ENCODE assay signal across 1 cellular context in the genomic region with DNA sequence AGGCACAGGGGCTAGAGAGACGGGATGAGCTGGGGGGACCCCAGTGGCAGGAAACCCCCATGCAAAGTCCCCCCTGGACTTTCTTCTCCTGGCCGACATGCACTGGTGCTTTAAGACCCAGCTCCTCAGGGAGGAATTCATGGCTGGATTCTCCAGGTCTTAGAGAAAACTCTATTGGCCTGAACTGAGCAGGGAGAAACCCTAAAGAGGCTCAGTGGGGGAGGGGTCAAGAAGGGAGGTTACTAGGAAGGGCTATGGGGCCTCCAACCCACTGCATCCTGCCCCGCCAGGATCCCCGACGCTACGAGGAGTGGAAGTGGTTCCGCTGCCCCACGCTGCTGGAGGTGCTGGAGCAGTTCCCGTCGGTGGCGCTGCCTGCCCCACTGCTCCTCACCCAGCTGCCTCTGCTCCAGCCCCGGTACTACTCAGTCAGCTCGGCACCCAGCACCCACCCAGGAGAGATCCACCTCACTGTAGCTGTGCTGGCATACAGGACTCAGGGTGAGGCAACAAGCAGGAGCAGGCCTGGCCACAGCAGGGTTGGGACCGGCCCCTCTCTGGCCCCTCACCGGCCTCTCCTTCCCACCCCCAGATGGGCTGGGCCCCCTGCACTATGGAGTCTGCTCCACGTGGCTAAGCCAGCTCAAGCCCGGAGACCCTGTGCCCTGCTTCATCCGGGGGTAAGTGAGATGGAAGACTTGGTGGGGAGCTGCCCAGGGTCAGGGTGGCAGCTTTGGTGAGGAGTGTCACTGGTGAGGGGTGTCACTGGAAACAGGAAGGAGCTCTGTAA.
TF ChIP-seq lines count a peak whose summit lies in the region.

No MANE protein-coding gene starts in this region.

TF ChIP-seq in K562, 482 proteins besides CTCF, POLR2A, EP300 and RAD21 (continued from another document and continues in another):
- TF ChIP-seq, protein P1, sequence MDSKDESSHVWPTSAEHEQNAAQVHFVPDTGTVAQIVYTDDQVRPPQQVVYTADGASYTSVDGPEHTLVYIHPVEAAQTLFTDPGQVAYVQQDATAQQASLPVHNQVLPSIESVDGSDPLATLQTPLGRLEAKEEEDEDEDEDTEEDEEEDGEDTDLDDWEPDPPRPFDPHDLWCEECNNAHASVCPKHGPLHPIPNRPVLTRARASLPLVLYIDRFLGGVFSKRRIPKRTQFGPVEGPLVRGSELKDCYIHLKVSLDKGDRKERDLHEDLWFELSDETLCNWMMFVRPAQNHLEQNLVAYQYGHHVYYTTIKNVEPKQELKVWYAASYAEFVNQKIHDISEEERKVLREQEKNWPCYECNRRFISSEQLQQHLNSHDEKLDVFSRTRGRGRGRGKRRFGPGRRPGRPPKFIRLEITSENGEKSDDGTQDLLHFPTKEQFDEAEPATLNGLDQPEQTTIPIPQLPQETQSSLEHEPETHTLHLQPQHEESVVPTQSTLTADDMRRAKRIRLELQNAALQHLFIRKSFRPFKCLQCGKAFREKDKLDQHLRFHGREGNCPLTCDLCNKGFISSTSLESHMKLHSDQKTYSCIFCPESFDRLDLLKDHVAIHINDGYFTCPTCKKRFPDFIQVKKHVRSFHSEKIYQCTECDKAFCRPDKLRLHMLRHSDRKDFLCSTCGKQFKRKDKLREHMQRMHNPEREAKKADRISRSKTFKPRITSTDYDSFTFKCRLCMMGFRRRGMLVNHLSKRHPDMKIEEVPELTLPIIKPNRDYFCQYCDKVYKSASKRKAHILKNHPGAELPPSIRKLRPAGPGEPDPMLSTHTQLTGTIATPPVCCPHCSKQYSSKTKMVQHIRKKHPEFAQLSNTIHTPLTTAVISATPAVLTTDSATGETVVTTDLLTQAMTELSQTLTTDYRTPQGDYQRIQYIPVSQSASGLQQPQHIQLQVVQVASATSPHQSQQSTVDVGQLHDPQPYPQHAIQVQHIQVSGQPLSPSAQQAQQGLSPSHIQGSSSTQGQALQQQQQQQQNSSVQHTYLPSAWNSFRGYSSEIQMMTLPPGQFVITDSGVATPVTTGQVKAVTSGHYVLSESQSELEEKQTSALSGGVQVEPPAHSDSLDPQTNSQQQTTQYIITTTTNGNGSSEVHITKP (IDR thresholded peaks at IDR 0.05; ENCODE audit: partially characterized antibody): no peak
- peak; percentile 77; the same call in 1 of the 2 replicates for TF ChIP-seq SMAD4 (CRISPR knock-in tag; conservative IDR thresholded peaks at IDR 0.05)
- no peak for TF ChIP-seq KAT8 (IDR thresholded peaks at IDR 0.05; ENCODE audit: low read depth)
- TF ChIP-seq NCOA1 (IDR thresholded peaks at IDR 0.05; ENCODE audit: low read depth): no peak; the same call in 1 of the 2 replicates
- TF ChIP-seq CBFB (CRISPR knock-in tag; IDR thresholded peaks at IDR 0.05): no peak; the same call in 1 of the 2 replicates
- TF ChIP-seq ZNF274 (IDR thresholded peaks at IDR 0.05; ENCODE audit: borderline replicate concordance, low read depth, low read length): no peak
- no peak; the same call in none of the 2 replicates for TF ChIP-seq RB1 (IDR thresholded peaks at IDR 0.05; ENCODE audit: low read depth)
- TF ChIP-seq TARDBP (IDR thresholded peaks at IDR 0.05): no peak
- TF ChIP-seq, protein P2, sequence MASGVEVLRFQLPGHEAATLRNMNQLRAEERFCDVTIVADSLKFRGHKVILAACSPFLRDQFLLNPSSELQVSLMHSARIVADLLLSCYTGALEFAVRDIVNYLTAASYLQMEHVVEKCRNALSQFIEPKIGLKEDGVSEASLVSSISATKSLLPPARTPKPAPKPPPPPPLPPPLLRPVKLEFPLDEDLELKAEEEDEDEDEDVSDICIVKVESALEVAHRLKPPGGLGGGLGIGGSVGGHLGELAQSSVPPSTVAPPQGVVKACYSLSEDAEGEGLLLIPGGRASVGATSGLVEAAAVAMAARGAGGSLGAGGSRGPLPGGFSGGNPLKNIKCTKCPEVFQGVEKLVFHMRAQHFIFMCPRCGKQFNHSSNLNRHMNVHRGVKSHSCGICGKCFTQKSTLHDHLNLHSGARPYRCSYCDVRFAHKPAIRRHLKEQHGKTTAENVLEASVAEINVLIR (CRISPR knock-in tag; IDR thresholded peaks at IDR 0.05): no peak
- TF ChIP-seq, protein P3, sequence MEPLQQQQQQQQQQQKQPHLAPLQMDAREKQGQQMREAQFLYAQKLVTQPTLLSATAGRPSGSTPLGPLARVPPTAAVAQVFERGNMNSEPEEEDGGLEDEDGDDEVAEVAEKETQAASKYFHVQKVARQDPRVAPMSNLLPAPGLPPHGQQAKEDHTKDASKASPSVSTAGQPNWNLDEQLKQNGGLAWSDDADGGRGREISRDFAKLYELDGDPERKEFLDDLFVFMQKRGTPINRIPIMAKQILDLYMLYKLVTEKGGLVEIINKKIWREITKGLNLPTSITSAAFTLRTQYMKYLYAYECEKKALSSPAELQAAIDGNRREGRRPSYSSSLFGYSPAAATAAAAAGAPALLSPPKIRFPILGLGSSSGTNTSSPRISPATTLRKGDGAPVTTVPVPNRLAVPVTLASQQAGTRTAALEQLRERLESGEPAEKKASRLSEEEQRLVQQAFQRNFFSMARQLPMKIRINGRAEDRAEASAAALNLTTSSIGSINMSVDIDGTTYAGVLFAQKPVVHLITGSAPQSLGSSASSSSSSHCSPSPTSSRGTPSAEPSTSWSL (CRISPR knock-in tag; IDR thresholded peaks at IDR 0.05; ENCODE audit: borderline replicate concordance): no peak
- TF ChIP-seq, protein P4, sequence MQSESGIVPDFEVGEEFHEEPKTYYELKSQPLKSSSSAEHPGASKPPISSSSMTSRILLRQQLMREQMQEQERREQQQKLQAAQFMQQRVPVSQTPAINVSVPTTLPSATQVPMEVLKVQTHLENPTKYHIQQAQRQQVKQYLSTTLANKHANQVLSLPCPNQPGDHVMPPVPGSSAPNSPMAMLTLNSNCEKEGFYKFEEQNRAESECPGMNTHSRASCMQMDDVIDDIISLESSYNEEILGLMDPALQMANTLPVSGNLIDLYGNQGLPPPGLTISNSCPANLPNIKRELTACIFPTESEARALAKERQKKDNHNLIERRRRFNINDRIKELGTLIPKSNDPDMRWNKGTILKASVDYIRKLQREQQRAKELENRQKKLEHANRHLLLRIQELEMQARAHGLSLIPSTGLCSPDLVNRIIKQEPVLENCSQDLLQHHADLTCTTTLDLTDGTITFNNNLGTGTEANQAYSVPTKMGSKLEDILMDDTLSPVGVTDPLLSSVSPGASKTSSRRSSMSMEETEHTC (IDR thresholded peaks at IDR 0.05): no peak
- TF ChIP-seq SP2 (IDR thresholded peaks at IDR 0.05; ENCODE audit: extremely low read depth, low read depth, low read length, poor library complexity, severe bottlenecking): no peak
- no peak for TF ChIP-seq MEF2A (IDR thresholded peaks at IDR 0.05; ENCODE audit: control insufficient read depth, low read depth, low read length)
- TF ChIP-seq, protein P5, sequence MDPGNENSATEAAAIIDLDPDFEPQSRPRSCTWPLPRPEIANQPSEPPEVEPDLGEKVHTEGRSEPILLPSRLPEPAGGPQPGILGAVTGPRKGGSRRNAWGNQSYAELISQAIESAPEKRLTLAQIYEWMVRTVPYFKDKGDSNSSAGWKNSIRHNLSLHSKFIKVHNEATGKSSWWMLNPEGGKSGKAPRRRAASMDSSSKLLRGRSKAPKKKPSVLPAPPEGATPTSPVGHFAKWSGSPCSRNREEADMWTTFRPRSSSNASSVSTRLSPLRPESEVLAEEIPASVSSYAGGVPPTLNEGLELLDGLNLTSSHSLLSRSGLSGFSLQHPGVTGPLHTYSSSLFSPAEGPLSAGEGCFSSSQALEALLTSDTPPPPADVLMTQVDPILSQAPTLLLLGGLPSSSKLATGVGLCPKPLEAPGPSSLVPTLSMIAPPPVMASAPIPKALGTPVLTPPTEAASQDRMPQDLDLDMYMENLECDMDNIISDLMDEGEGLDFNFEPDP (CRISPR knock-in tag; IDR thresholded peaks at IDR 0.05): 0 out of 2 replicates have a peak, but pooled peaks have one; percentile 15
- peak; percentile 17; the same call in 1 of the 2 replicates for TF ChIP-seq PML (IDR thresholded peaks at IDR 0.05; ENCODE audit: low read length)
- TF ChIP-seq, protein P6, sequence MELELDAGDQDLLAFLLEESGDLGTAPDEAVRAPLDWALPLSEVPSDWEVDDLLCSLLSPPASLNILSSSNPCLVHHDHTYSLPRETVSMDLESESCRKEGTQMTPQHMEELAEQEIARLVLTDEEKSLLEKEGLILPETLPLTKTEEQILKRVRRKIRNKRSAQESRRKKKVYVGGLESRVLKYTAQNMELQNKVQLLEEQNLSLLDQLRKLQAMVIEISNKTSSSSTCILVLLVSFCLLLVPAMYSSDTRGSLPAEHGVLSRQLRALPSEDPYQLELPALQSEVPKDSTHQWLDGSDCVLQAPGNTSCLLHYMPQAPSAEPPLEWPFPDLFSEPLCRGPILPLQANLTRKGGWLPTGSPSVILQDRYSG (tag; conservative IDR thresholded peaks at IDR 0.05; ENCODE audit: low read depth): no peak
- TF ChIP-seq, protein P7, sequence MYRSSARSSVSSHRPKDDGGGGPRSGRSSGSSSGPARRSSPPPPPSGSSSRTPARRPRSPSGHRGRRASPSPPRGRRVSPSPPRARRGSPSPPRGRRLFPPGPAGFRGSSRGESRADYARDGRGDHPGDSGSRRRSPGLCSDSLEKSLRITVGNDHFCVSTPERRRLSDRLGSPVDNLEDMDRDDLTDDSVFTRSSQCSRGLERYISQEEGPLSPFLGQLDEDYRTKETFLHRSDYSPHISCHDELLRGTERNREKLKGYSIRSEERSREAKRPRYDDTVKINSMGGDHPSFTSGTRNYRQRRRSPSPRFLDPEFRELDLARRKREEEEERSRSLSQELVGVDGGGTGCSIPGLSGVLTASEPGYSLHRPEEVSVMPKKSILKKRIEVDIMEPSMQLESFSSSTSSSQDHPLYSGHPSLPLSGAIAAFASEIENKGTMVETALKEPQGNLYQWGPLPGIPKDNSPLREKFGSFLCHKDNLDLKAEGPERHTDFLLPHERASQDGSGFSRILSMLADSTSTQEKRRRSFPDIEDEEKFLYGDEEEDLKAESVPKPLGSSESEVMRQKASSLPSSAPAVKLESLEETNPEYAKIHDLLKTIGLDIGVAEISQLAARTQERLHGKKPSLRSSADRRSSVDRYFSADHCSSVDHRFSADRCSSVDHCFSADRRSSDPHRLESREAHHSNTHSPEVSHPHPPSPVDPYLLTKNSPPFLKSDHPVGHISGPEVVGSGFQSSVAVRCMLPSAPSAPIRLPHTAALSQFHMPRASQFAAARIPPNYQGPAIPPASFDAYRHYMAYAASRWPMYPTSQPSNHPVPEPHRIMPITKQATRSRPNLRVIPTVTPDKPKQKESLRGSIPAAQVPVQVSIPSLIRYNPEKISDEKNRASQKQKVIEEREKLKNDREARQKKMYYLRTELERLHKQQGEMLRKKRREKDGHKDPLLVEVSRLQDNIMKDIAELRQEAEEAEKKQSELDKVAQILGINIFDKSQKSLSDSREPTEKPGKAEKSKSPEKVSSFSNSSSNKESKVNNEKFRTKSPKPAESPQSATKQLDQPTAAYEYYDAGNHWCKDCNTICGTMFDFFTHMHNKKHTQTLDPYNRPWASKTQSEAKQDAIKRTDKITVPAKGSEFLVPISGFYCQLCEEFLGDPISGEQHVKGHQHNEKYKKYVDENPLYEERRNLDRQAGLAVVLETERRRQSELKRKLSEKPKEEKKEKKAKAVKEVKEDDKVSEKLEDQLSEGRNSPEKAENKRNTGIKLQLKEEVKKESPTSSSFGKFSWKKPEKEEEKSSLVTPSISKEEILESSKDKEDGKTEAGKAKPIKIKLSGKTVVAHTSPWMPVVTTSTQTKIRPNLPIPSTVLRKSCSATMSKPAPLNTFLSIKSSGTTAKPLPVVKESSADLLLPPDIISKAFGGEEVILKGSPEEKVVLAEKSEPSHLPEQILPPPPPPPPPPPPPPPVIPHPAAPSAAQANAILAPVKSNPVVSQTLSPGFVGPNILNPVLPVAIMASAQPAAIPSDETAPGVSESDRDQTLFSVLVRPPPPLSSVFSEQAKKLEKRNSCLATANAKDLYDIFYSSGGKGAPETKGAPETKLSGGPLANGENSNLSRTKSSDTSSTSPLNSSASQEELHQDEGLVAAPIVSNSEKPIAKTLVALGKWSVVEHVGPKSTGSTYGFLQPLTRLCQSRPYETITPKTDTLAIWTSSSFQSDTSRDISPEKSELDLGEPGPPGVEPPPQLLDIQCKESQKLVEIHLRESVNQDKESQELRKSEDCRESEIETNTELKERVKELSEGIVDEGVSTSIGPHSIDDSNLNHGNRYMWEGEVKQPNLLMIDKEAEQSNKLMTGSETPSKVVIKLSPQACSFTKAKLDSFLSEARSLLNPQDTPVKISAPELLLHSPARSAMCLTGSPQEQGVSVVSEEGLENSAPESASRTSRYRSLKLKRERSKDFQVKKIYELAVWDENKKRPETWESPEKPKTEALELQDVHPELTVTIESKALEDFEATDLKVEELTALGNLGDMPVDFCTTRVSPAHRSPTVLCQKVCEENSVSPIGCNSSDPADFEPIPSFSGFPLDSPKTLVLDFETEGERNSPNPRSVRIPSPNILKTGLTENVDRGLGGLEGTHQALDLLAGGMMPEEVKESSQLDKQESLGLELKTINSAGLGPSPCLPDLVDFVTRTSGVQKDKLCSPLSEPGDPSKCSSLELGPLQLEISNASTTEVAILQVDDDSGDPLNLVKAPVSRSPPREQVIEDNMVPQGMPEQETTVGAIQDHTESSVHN (IDR thresholded peaks at IDR 0.05; ENCODE audit: borderline replicate concordance in 1 of 2, low read depth in 1 of 2): no peak
- no peak for TF ChIP-seq BHLHE40 (IDR thresholded peaks at IDR 0.05; ENCODE audit: low read length)
- TF ChIP-seq, protein P8, sequence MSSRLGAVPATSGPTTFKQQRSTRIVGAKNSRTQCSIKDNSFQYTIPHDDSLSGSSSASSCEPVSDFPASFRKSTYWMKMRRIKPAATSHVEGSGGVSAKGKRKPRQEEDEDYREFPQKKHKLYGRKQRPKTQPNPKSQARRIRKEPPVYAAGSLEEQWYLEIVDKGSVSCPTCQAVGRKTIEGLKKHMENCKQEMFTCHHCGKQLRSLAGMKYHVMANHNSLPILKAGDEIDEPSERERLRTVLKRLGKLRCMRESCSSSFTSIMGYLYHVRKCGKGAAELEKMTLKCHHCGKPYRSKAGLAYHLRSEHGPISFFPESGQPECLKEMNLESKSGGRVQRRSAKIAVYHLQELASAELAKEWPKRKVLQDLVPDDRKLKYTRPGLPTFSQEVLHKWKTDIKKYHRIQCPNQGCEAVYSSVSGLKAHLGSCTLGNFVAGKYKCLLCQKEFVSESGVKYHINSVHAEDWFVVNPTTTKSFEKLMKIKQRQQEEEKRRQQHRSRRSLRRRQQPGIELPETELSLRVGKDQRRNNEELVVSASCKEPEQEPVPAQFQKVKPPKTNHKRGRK (tag; IDR thresholded peaks at IDR 0.05): no peak
- no peak for TF ChIP-seq PTRF (tag; IDR thresholded peaks at IDR 0.05)
- TF ChIP-seq, protein P9, sequence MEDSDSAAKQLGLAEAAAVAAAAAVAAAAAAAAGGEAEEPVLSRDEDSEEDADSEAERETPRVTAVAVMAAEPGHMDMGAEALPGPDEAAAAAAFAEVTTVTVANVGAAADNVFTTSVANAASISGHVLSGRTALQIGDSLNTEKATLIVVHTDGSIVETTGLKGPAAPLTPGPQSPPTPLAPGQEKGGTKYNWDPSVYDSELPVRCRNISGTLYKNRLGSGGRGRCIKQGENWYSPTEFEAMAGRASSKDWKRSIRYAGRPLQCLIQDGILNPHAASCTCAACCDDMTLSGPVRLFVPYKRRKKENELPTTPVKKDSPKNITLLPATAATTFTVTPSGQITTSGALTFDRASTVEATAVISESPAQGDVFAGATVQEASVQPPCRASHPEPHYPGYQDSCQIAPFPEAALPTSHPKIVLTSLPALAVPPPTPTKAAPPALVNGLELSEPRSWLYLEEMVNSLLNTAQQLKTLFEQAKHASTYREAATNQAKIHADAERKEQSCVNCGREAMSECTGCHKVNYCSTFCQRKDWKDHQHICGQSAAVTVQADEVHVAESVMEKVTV (CRISPR knock-in tag; IDR thresholded peaks at IDR 0.05): no peak
- TF ChIP-seq FOXM1 (IDR thresholded peaks at IDR 0.05; ENCODE audit: low read depth): peak; percentile 69
- peak; percentile 84; the same call in 1 of the 2 replicates for TF ChIP-seq FOXM1 (CRISPR knock-in tag; IDR thresholded peaks at IDR 0.05; ENCODE audit: low read depth)
